ENCODE assay signal across 9 cellular contexts in the genomic region with DNA sequence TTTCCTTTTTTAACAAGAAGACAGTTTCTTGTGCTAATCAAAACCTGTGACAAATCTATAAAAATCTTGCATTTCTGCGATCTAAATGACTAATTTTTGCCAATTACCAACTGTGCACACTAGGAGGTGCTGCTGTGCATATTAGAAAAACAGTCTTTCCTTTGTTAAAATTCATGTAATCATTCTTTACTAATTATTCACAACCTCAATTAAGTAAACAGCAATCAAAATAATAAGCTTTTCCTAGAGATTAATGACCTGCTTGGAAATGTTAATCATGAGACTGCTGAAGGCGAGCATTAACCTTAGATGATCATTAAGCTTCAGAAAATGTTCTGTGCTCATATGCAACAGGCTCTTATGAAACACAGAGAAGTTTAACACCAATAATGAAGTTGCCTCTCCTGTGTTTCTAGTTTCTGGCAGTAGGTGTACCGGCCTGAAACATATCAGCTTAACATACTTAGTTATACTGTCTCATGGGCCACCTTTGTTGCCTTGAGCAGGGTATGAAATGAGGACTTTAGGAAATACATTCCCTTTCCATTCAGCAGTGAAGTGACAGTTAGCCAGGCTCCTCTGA. TPM values are rescaled to one million over a fixed set of nuclear protein-coding genes. Genes with fewer than 3 reads are reported as not detected.
A peak's percentile ranks its signal among the peaks of the same experiment; 100 is the strongest.
DNase-seq lines count a peak whose midpoint lies in the region; ATAC-seq and TF ChIP-seq lines count a peak whose summit lies in the region.
"Had no signal": no experiment of that assay in that cellular context is flagged by ENCODE, and none has a peak within 500 bp of the region (broad histone marks: within the 10 kb centered on the region; RNA-seq: fewer than 3 reads in every experiment).

No MANE protein-coding gene starts in this region.

- intact Hi-C loops in activated naive CD4-positive, alpha-beta T cell treated with anti-CD3 and anti-CD28 coated beads for 36 hours (cut with micrococcal nuclease), result loop anchor here (1.0 to 5.0 kb wide), 7 partner anchors 20 to 672 kb away; no protein-coding TSS in a partner anchor

- H3K4me3 ChIP-seq in NB4 (ENCODE audit: low read depth, low read length), result no peak overlapping the region
- H3K4me3 ChIP-seq in smooth muscle cell, result no peak overlapping the region

- no peaks in the 10 kb centered on the region for H3K27me3 ChIP-seq in smooth muscle cell (ENCODE audit: low read depth)

- H4K20me1 ChIP-seq in smooth muscle cell (ENCODE audit: low read depth), result no peaks in the 10 kb centered on the region

- TF ChIP-seq POLR2A in NB4 (IDR thresholded peaks at IDR 0.05; ENCODE audit: extremely low read depth, insufficient read length), result no peak

- TF ChIP-seq CTCF in NB4 (IDR thresholded peaks at IDR 0.05; ENCODE audit: low read depth, low read length) (peak; percentile 68), glutamatergic neuron (IDR thresholded peaks at IDR 0.05; ENCODE audit: partially characterized antibody, unreplicated experiment) (peak; percentile 78), smooth muscle cell (IDR thresholded peaks at IDR 0.05; ENCODE audit: borderline replicate concordance, insufficient read depth, poor library complexity, severe bottlenecking) (peak; percentile 82)

- no peaks in the 10 kb centered on the region for H3K9me3 Mint-ChIP-seq in activated naive CD4-positive, alpha-beta T cell treated with anti-CD3 and anti-CD28 coated beads for 36 hours
- H3K9me3 Mint-ChIP-seq in glutamatergic neuron (ENCODE audit: unreplicated experiment), result peaks cover 2% of the 10 kb centered on the region
- H3K9me3 Mint-ChIP-seq: central memory CD8-positive, alpha-beta T cell had no signal

- H3K36me3 Mint-ChIP-seq in activated naive CD4-positive, alpha-beta T cell treated with anti-CD3 and anti-CD28 coated beads for 36 hours (ENCODE audit: low read depth), result no peaks in the 10 kb centered on the region
- H3K36me3 Mint-ChIP-seq in glutamatergic neuron (ENCODE audit: unreplicated experiment), result no peaks in the 10 kb centered on the region

- H3K4me2 ChIP-seq in smooth muscle cell, result peak overlapping the region; percentile 68

- no peaks in the 10 kb centered on the region for H3K27me3 Mint-ChIP-seq in activated naive CD4-positive, alpha-beta T cell treated with anti-CD3 and anti-CD28 coated beads for 36 hours (ENCODE audit: low read depth)
- H3K27me3 Mint-ChIP-seq in glutamatergic neuron (ENCODE audit: unreplicated experiment), result no peaks in the 10 kb centered on the region
- H3K27me3 Mint-ChIP-seq: central memory CD8-positive, alpha-beta T cell had no signal

- ATAC-seq in HG03045 (IDR thresholded peaks at IDR 0.05; ENCODE audit: unreplicated experiment), result no peak

- CTCF ChIA-PET in activated naive CD4-positive, alpha-beta T cell treated with anti-CD3 and anti-CD28 coated beads for 36 hours (lab: Charles Lee), result interaction anchor here (0.7 to 2.8 kb wide), 35 partner anchors 9 to 189 kb away, joined by 3 to 27 read pairs (median 4); a partner anchor contains a TSS

- no peak overlapping the region for H3K27ac Mint-ChIP-seq in activated naive CD4-positive, alpha-beta T cell treated with anti-CD3 and anti-CD28 coated beads for 36 hours
- no peak overlapping the region for H3K27ac Mint-ChIP-seq in glutamatergic neuron (ENCODE audit: unreplicated experiment)

- no peaks in the 10 kb centered on the region for H3K4me1 Mint-ChIP-seq in activated naive CD4-positive, alpha-beta T cell treated with anti-CD3 and anti-CD28 coated beads for 36 hours (ENCODE audit: low read depth)
- H3K4me1 Mint-ChIP-seq in glutamatergic neuron (ENCODE audit: low read depth, unreplicated experiment), result no peaks in the 10 kb centered on the region
- H3K4me1 Mint-ChIP-seq: central memory CD8-positive, alpha-beta T cell had no signal

- peaks cover 15% of the 10 kb centered on the region for H3K4me1 ChIP-seq in smooth muscle cell (ENCODE audit: low read depth)

- DNase-seq in activated T-cell treated with anti-CD3 and anti-CD28 coated beads for 4 hours, result peak; percentile 28
- no peak for DNase-seq in activated T-cell treated with anti-CD3 and anti-CD28 coated beads, Interleukin-2, amount 50 U/mL, for 1 hour
- DNase-seq in NB4 (ENCODE audit: low read depth), result peak; percentile 49
- DNase-seq in activated naive CD4-positive, alpha-beta T cell treated with anti-CD3 and anti-CD28 coated beads for 36 hours, result peak; percentile 63
- DNase-seq in glutamatergic neuron, result no peak
- no peak for DNase-seq in smooth muscle cell (lab: John Stamatoyannopoulos, UW; ENCODE audit: unreplicated experiment)
- DNase-seq in NCI-H446 treated with DMSO at 0.1 percent for 48 hours (lab: John Stamatoyannopoulos, UW), result no peak

- H3K36me3 ChIP-seq in smooth muscle cell (ENCODE audit: low read depth), result no peaks in the 10 kb centered on the region

- H3K9ac ChIP-seq in smooth muscle cell (ENCODE audit: low read depth), result no peak overlapping the region

- H3K4me3 Mint-ChIP-seq in activated naive CD4-positive, alpha-beta T cell treated with anti-CD3 and anti-CD28 coated beads for 36 hours, result no peak overlapping the region
- H3K4me3 Mint-ChIP-seq in glutamatergic neuron (ENCODE audit: unreplicated experiment), result no peak overlapping the region
- H3K4me3 Mint-ChIP-seq: central memory CD8-positive, alpha-beta T cell had no signal

- H3F3A ChIP-seq in smooth muscle cell (ENCODE audit: low read depth), result no peaks in the 10 kb centered on the region

- peak overlapping the region; percentile 32 for H3K27ac ChIP-seq in smooth muscle cell (ENCODE audit: low read depth)

- H3K79me2 ChIP-seq in smooth muscle cell (ENCODE audit: low read depth), result no peaks in the 10 kb centered on the region

- peak overlapping the region; percentile 76 for H2AFZ ChIP-seq in smooth muscle cell (ENCODE audit: low read depth)

- 18% methylated on average over 3 of the region's 3 CpGs for WGBS in smooth muscle cell (ENCODE audit: low lambda C conversion rate)

- H3K9me3 ChIP-seq in smooth muscle cell (replicated peaks; ENCODE audit: low read depth), result no peaks in the 10 kb centered on the region

RNA-seq across cellular contexts. Expression of a gene that starts 17.7 kb away (rescaled TPM):
- 1 to 10 TPM; 9.1 to 9.7 TPM for total RNA-seq in activated naive CD4-positive, alpha-beta T cell treated with anti-CD3 and anti-CD28 coated beads for 36 hours
- total RNA-seq in glutamatergic neuron (ENCODE audit: unreplicated experiment) (1.1 TPM), smooth muscle cell (0.45 and 6.8 TPM in 2 replicates)
- polyA plus RNA-seq in smooth muscle cell, result 3.6 and 8.2 TPM in 2 replicates

RNA-seq across cellular contexts. Expression of a gene that starts 18.5 kb away (rescaled TPM):
- total RNA-seq in activated naive CD4-positive, alpha-beta T cell treated with anti-CD3 and anti-CD28 coated beads for 36 hours, result not detected
- total RNA-seq in glutamatergic neuron (ENCODE audit: unreplicated experiment) (not detected), smooth muscle cell (0.27 TPM in 1 of 2 replicates, not detected in the other)
- polyA plus RNA-seq in smooth muscle cell, result 0.54 TPM in 1 of 2 replicates, not detected in the other

RNA-seq across cellular contexts. Expression of a gene that starts 44.4 kb away (rescaled TPM):
- under 1 TPM; 0.64 to 0.94 TPM for total RNA-seq in activated naive CD4-positive, alpha-beta T cell treated with anti-CD3 and anti-CD28 coated beads for 36 hours
- total RNA-seq in glutamatergic neuron (ENCODE audit: unreplicated experiment) (not detected), smooth muscle cell (0.04 TPM in 1 of 2 replicates, not detected in the other)
- 0.13 and 0.77 TPM in 2 replicates for polyA plus RNA-seq in smooth muscle cell

Comparison
In these comparisons a context has a peak if more than half of its experiments do, and no peak if none do; other contexts are left out.
1. DNase-seq: peak in activated T-cell treated with anti-CD3 and anti-CD28 coated beads for 4 hours (single experiment), NB4 (single experiment) and activated naive CD4-positive, alpha-beta T cell treated with anti-CD3 and anti-CD28 coated beads for 36 hours (single experiment); none in activated T-cell treated with anti-CD3 and anti-CD28 coated beads, Interleukin-2, amount 50 U/mL, for 1 hour (single experiment), glutamatergic neuron (single experiment), smooth muscle cell (single experiment) and NCI-H446 treated with DMSO at 0.1 percent for 48 hours (single experiment).
2. Peak in every context shown above with its lines, with median percentiles within 50 percentile points of each other: CTCF ChIP-seq.